In genomic region chr2:70086278-70086837, GRCh38 we compare ENCODE assay signal across 8 cellular contexts. TPM values are rescaled to one million over a fixed set of nuclear protein-coding genes. Genes with fewer than 3 reads are reported as not detected.
DNase-seq lines count a peak whose midpoint lies in the region; ATAC-seq, FAIRE-seq and TF ChIP-seq lines count a peak whose summit lies in the region.

No MANE protein-coding gene starts in this region.

- peaks cover 27% of the 10 kb centered on the region for H3K79me2 ChIP-seq in endothelial cell of umbilical vein (ENCODE audit: control insufficient read depth, insufficient read depth, low read length)

- H2AFZ ChIP-seq in endothelial cell of umbilical vein (ENCODE audit: low read depth, low read length): peak overlapping the region; percentile 83

- TF ChIP-seq POLR2A in endothelial cell of umbilical vein (IDR thresholded peaks at IDR 0.05; ENCODE audit: low read depth, low read length): no peak

- H3K9me1 ChIP-seq in endothelial cell of umbilical vein (replicated peaks; ENCODE audit: control insufficient read depth, extremely low read depth, insufficient read depth, low read length): no peaks in the 10 kb centered on the region

- CTCF ChIA-PET in endothelial cell of umbilical vein (lab: Charles Lee): interaction anchor here (0.7 to 3.8 kb wide), 7 partner anchors 15 to 169 kb away, joined by 3 to 22 read pairs (median 3); no protein-coding TSS in a partner anchor

- POLR2A ChIA-PET in endothelial cell of umbilical vein (lab: Charles Lee): interaction anchor here (0.6 to 3.1 kb wide), 4 partner anchors 15 to 172 kb away, joined by 4 to 15 read pairs (median 6); partner anchors contain the start of gene MXD1

- H4K20me1 ChIP-seq in endothelial cell of umbilical vein (replicated peaks; ENCODE audit: control insufficient read depth, extremely low read depth, insufficient read depth, low read length): no peaks in the 10 kb centered on the region

- BruUV-seq in endothelial cell of umbilical vein (replicated peaks; lab: Mats Ljungman, UMichigan): no TSS peak

- peaks cover 0 to 5% (median 0%) of the 10 kb centered on the region in 3 donors for H3K27me3 Mint-ChIP-seq in CD14-positive monocyte (ENCODE audit: low read depth in 3 of 3)

- DNase-seq in CD14-positive monocyte (ENCODE audit: low spot score): peak; percentile 81
- DNase-seq in NOMO-1 treated with dmso at 0.1 percent for 144 hours (lab: John Stamatoyannopoulos, UW; ENCODE audit: unreplicated experiment): peak; percentile 84
- DNase-seq in activated CD8-positive, alpha-beta memory T cell treated with anti-CD3 and anti-CD28 coated beads, Interleukin-2, amount 50 U/mL, for 48 hours: peak; percentile 89
- peak; percentile 91 for DNase-seq in endothelial cell of umbilical vein (ENCODE audit: low read depth, low spot score)
- DNase-seq in midbrain (lab: John Stamatoyannopoulos, UW): peak; percentile 72
- peak; percentile 55 to 61 for DNase-seq in stimulated activated CD8-positive, alpha-beta memory T cell treated with anti-CD3 and anti-CD28 coated beads, Interleukin-2, amount 100 ng/mL, for 1 hour (ENCODE audit: low read depth in 2 of 2)

- H3K4me3 Mint-ChIP-seq in CD14-positive monocyte: peak overlapping the region; percentile 98 to 99

- peaks cover 55% of the 10 kb centered on the region for H3K4me1 Mint-ChIP-seq in CD14-positive monocyte

- FAIRE-seq in endothelial cell of umbilical vein (lab: Jason Lieb, UNC): peak; percentile 66

- ATAC-seq in GM19395 (IDR thresholded peaks at IDR 0.05; ENCODE audit: unreplicated experiment) (peak; percentile 44), HG03565 (IDR thresholded peaks at IDR 0.05; ENCODE audit: unreplicated experiment) (peak; percentile 27)

- peaks cover 29% of the 10 kb centered on the region for H3K4me1 ChIP-seq in endothelial cell of umbilical vein (ENCODE audit: control insufficient read depth, extremely low read depth, insufficient read depth, low read length)

- peak overlapping the region; percentile 99 to 100 (median 100) for H3K27ac Mint-ChIP-seq in CD14-positive monocyte

- H3K9me3 Mint-ChIP-seq in CD14-positive monocyte: peaks cover 0 to 3% (median 0%) of the 10 kb centered on the region in 7 donors

- H3K27me3 ChIP-seq in endothelial cell of umbilical vein (ENCODE audit: control insufficient read depth in 2 of 2, insufficient read depth in 2 of 2, low read length in 2 of 2): no peaks in the 10 kb centered on the region

- H3K36me3 Mint-ChIP-seq in CD14-positive monocyte: peaks cover 33 to 48% of the 10 kb centered on the region in 2 donors

- peak overlapping the region in 2 of 3 experiments; percentile 24 to 91 for H3K4me3 ChIP-seq in endothelial cell of umbilical vein (replicated peaks in 1 of 3; ENCODE audit: insufficient read depth in 1 of 3, low read depth in 1 of 3, low read length in 3 of 3)

- H3K4me2 ChIP-seq in endothelial cell of umbilical vein (ENCODE audit: insufficient read depth, low read length): peak overlapping the region; percentile 81

- dilution Hi-C loops in endothelial cell of umbilical vein (cut with MboI; ENCODE audit: extremely low pct_ligation_motif_present, low sequenced_read_pairs): no loop called here

- intact Hi-C loops in CD14-positive monocyte (cut with micrococcal nuclease) (loop anchor here (2.0 to 10.0 kb wide), 5 partner anchors 54 to 208 kb away; partner anchors contain the start of genes MXD1 (in 1 of the 2) and SNRPG (in 1 of the 2)), endothelial cell of umbilical vein (cut with micrococcal nuclease) (loop anchor here (1.0 to 5.0 kb wide), 5 partner anchors 46 to 206 kb away; partner anchors contain the start of genes C2orf42, SNRPG and TIA1)

- no peaks in the 10 kb centered on the region for H3K9me3 ChIP-seq in endothelial cell of umbilical vein (replicated peaks; ENCODE audit: control insufficient read depth, insufficient read depth, low read length)

- peak overlapping the region; percentile 99 for H3K9ac ChIP-seq in endothelial cell of umbilical vein (replicated peaks; ENCODE audit: extremely low read depth, insufficient read depth, low read length)

- TF ChIP-seq CTCF in CD14-positive monocyte (IDR thresholded peaks at IDR 0.05) (no peak), endothelial cell of umbilical vein (IDR thresholded peaks at IDR 0.05; ENCODE audit: extremely low read depth in 1 of 2, insufficient read depth in 1 of 2, low read depth in 1 of 2, low read length in 2 of 2) (no peak)

- peak overlapping the region; percentile 100 for H3K27ac ChIP-seq in endothelial cell of umbilical vein (ENCODE audit: insufficient read depth, low read depth, low read length)

- H3K36me3 ChIP-seq in endothelial cell of umbilical vein (ENCODE audit: control insufficient read depth in 2 of 2, extremely low read depth in 1 of 2, insufficient read depth in 2 of 2, low read length in 2 of 2): peaks cover 5 to 12% of the 10 kb centered on the region in 2 experiments

TF ChIP-seq in endothelial cell of umbilical vein, 7 proteins besides CTCF, POLR2A, EP300 and RAD21:
- TF ChIP-seq MAX (IDR thresholded peaks at IDR 0.05; ENCODE audit: insufficient read depth, insufficient read length): peak; percentile 93
- TF ChIP-seq POLR2AphosphoS5 (IDR thresholded peaks at IDR 0.05; ENCODE audit: insufficient read depth, low read depth, low read length): no peak
- peak; percentile 93 for TF ChIP-seq MYC (IDR thresholded peaks at IDR 0.05; ENCODE audit: low read depth, low read length)

RNA-seq across cellular contexts. Expression of gene PCBP1, which starts 0.9 kb away (rescaled TPM):
- polyA plus RNA-seq in CD14-positive monocyte (100 to 1,000 TPM; 178 to 194 TPM), endothelial cell of umbilical vein (181 and 196 TPM in 2 replicates)
- 342 and 360 TPM in 2 replicates for total RNA-seq in endothelial cell of umbilical vein
- polyA plus RNA-seq in endothelial cell of umbilical vein (2011; cell fraction: cytosol; rRNA removed): 162 and 170 TPM in 2 replicates
- 77.1 and 86.7 TPM in 2 replicates for polyA plus RNA-seq in endothelial cell of umbilical vein (2011; cell fraction: nucleus; rRNA removed)
- 304 and 311 TPM in 2 replicates for polyA plus RNA-seq in endothelial cell of umbilical vein (2012)
- 98.7 and 112 TPM in 2 replicates for polyA minus RNA-seq in endothelial cell of umbilical vein
- polyA minus RNA-seq in endothelial cell of umbilical vein (2011; cell fraction: cytosol; rRNA and poly(A)+ RNA removed): 89.6 TPM
- polyA minus RNA-seq in endothelial cell of umbilical vein (2011; cell fraction: nucleus; rRNA and poly(A)+ RNA removed): 37.1 and 39.4 TPM in 2 replicates

Comparison
In these comparisons a context has a peak if more than half of its experiments do, and no peak if none do; other contexts are left out.
1. Peak in every context shown above with its lines: DNase-seq, ATAC-seq, H3K4me3 ChIP-seq and H3K27ac ChIP-seq.